8 cellular contexts compared by ENCODE assay signal in the genomic region with DNA sequence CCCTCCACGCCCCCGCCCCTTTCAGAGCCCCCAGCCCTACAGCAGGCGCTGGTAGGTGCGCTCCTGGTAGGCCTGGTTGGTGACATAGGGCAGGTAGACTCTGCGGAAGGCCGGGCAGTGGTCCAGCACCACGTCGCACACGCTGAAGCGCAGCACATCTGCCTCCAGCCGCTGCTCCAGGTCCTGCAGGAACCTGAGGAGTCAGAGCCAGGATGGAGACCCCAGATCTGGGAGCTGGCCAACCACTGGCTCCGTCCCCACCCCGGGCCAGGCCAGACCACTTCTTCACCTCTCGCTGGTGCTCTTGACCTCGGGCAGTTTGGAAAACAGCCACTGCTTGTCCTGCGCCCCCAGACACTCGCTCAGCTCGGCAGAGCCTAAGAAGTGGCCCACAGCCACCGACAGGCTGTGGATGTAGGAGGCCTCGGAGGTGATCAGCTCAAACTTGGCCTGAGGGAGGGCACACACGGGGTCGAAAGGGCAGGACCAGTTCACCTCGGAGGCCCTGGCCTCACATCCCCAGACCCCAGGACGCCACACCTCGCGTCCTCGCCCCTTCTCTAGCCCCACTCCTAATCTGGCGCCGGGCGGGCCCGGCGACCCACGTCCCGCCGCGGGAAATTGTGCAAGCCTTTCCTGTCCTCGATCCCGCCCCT. TPM values are rescaled to one million over a fixed set of nuclear protein-coding genes. Genes with fewer than 3 reads are reported as not detected.
DNase-seq lines count a peak whose midpoint lies in the region; ATAC-seq and TF ChIP-seq lines count a peak whose summit lies in the region.

No MANE protein-coding gene starts in this region.

- POLR2A ChIA-PET in Panc1 (lab: Charles Lee): no interaction called here

- WGBS in psoas muscle, 3 donors: 37 to 49% (median 46%) methylated on average over 29 to 38 of the region's 38 CpGs

- intact Hi-C loops in Panc1 (cut with micrococcal nuclease; ENCODE audit: unreplicated experiment): no loop called here
- intact Hi-C loops in psoas muscle (cut with DNase I): no loop called here

- in situ Hi-C loops in Panc1 (cut with HindIII; ENCODE audit: low pct_unique_long_range_greater_than_20kb, low sequenced_read_pairs): no loop called here

- peak overlapping the region; percentile 47 to 70 for H3K4me3 ChIP-seq in Panc1 (ENCODE audit: low read depth in 2 of 2, low read length in 2 of 2)
- peak overlapping the region; percentile 38 for H3K4me3 ChIP-seq in fibroblast of mammary gland (ENCODE audit: control insufficient read depth, low read depth, low read length)
- peak overlapping the region; percentile 59 for H3K4me3 ChIP-seq in psoas muscle

- H3K36me3 ChIP-seq in Panc1 (ENCODE audit: control insufficient read depth, insufficient read depth, low read length) (no peaks in the 10 kb centered on the region; the same call in 1 of the 2 replicates), psoas muscle (ENCODE audit: insufficient read depth in 1 of 2, low read depth in 1 of 2) (no peaks in the 10 kb centered on the region)

- no peak for DNase-seq in Panc1 (ENCODE audit: low read depth, low spot score)
- DNase-seq in fibroblast of mammary gland (ENCODE audit: low read depth): no peak
- DNase-seq in psoas muscle: no peak
- DNase-seq in NCI-H1092 treated with DMSO at 0.1 percent for 48 hours (lab: John Stamatoyannopoulos, UW): no peak

- TF ChIP-seq CTCF in Panc1 (IDR thresholded peaks at IDR 0.05) (no peak), fibroblast of mammary gland (conservative IDR thresholded peaks at IDR 0.05; ENCODE audit: control insufficient read depth, insufficient read depth, low read depth, low read length) (no peak), psoas muscle (IDR thresholded peaks at IDR 0.05) (no peak)

- BruUV-seq in Panc1 (replicated peaks; lab: Mats Ljungman, UMichigan): no TSS peak

- no peaks in the 10 kb centered on the region for H3K27me3 ChIP-seq in Panc1 (ENCODE audit: control insufficient read depth, insufficient read depth, low read length)
- no peaks in the 10 kb centered on the region for H3K27me3 ChIP-seq in psoas muscle (ENCODE audit: insufficient read depth in 3 of 3, low read length in 2 of 3)

- CTCF ChIA-PET in Panc1 (lab: Charles Lee): interaction anchor here (0.5 to 0.6 kb wide), 3 partner anchors 19 to 89 kb away, joined by 4 to 6 read pairs (median 6); no protein-coding TSS in a partner anchor

- H3K4me1 ChIP-seq in Panc1 (ENCODE audit: control insufficient read depth, insufficient read depth, low read length) (peaks cover 22% of the 10 kb centered on the region), psoas muscle (no peaks in the 10 kb centered on the region)

- ATAC-seq in GM21447 (IDR thresholded peaks at IDR 0.05; ENCODE audit: unreplicated experiment) (peak; percentile 12), Panc1 (peak; percentile 14), psoas muscle (no peak), HG02763 (IDR thresholded peaks at IDR 0.05; ENCODE audit: unreplicated experiment) (no peak), GM18520 (IDR thresholded peaks at IDR 0.05; ENCODE audit: unreplicated experiment) (no peak), HG02973 (IDR thresholded peaks at IDR 0.05; ENCODE audit: unreplicated experiment) (no peak)

- peak overlapping the region; percentile 87 for H3K27ac ChIP-seq in Panc1 (ENCODE audit: low read length)
- H3K27ac ChIP-seq in psoas muscle: peak overlapping the region; percentile 53

- H3K9me3 ChIP-seq in Panc1 (ENCODE audit: control insufficient read depth, insufficient read depth, low read depth, low read length) (no peaks in the 10 kb centered on the region), psoas muscle (no peaks in the 10 kb centered on the region)

RNA-seq across cellular contexts. Expression of a gene that starts 6.4 kb away (rescaled TPM):
- total RNA-seq in Panc1 (2021; ENCODE audit: unreplicated experiment) (21.6 TPM), psoas muscle (1 to 10 TPM; 1.1 to 1.8 (median 1.3) TPM)
- polyA plus RNA-seq in Panc1 (2012; ENCODE audit: insufficient read length): 29.2 TPM
- polyA plus RNA-seq in psoas muscle: 1 to 10 TPM in 2 of 3 donors, under 1 TPM in 1; 0.99 to 2.4 (median 1.3) TPM

RNA-seq across cellular contexts. Expression of a gene that starts 31.0 kb away (rescaled TPM):
- 17.8 TPM for total RNA-seq in Panc1 (2021; ENCODE audit: unreplicated experiment)
- 13.0 TPM for polyA plus RNA-seq in Panc1 (2012; ENCODE audit: insufficient read length)
- 1 to 10 TPM; 1.0 to 5.1 (median 4.6) TPM for total RNA-seq in psoas muscle
- polyA plus RNA-seq in psoas muscle: 1 to 10 TPM; 1.4 to 7.4 (median 4.0) TPM

RNA-seq across cellular contexts. Expression of a gene that starts 50.1 kb away (rescaled TPM):
- total RNA-seq in Panc1 (2021; ENCODE audit: unreplicated experiment) (263 TPM), psoas muscle (1 to 10 TPM; 3.0 to 7.0 (median 3.5) TPM)
- polyA plus RNA-seq in Panc1 (2012; ENCODE audit: insufficient read length): 254 TPM
- polyA plus RNA-seq in psoas muscle: 1 to 10 TPM; 1.3 to 8.0 (median 1.5) TPM

Comparison
In these comparisons a context has a peak if more than half of its experiments do, and no peak if none do; other contexts are left out.
1. ATAC-seq: peak in GM21447 (single experiment) and Panc1 (single experiment); none in psoas muscle (0 of 4), HG02763 (single experiment), GM18520 (single experiment) and HG02973 (single experiment).
2. RNA of a gene that starts 50.1 kb away (total RNA-seq): 263 TPM in Panc1 (single experiment); 3.0 to 7.0 TPM in psoas muscle; every median in the first group is over 10 times any median in the second.
3. Peak in every context shown above with its lines, with median percentiles within 50 percentile points of each other: H3K4me3 ChIP-seq.